ENCODE assay signal across 8 cellular contexts in genomic region chr11:134224710-134225662, GRCh38. TPM values are rescaled to one million over a fixed set of nuclear protein-coding genes. Genes with fewer than 3 reads are reported as not detected.
DNase-seq lines count a peak whose midpoint lies in the region; ATAC-seq and TF ChIP-seq lines count a peak whose summit lies in the region.

No MANE protein-coding gene starts in this region.

- ATAC-seq in HG02623 (IDR thresholded peaks at IDR 0.05; ENCODE audit: unreplicated experiment), result peak; percentile 17
- ATAC-seq in left lobe of liver, result peak; percentile 75

- TF ChIP-seq POLR2A in GM15510 (IDR thresholded peaks at IDR 0.05; ENCODE audit: borderline replicate concordance, extremely low read depth, insufficient read length), result peak; percentile 64

- DNase-seq in NCI-H146 (lab: John Stamatoyannopoulos, UW) (peak; percentile 85), cerebellum (ENCODE audit: low spot score) (peak; percentile 62), left lobe of liver (ENCODE audit: low spot score) (peak; percentile 92), GM19240 (ENCODE audit: insufficient read length, low spot score) (no peak)
- peak; percentile 62 for DNase-seq in activated CD4-positive, CD25-positive, alpha-beta regulatory T cell treated with anti-CD3 and anti-CD28 coated beads, Interleukin-2, amount 50 U/mL, for 72 hours
- DNase-seq in stimulated activated CD4-positive, alpha-beta T cell treated with anti-CD3 and anti-CD28 coated beads, Interleukin-2, amount 100 ng/mL, for 48 hours, result peak; percentile 56 to 58

RNA-seq across cellular contexts. Expression of gene VPS26B, which starts 0.5 kb away (rescaled TPM):
- total RNA-seq in cerebellum (66.1 TPM), left lobe of liver (36.4 TPM)

RNA-seq across cellular contexts. Expression of gene NCAPD3, which starts 1.2 kb away (rescaled TPM):
- 26.4 TPM for total RNA-seq in cerebellum
- total RNA-seq in left lobe of liver, result 21.7 TPM

RNA-seq across cellular contexts. Expression of gene THYN1, which starts 28.2 kb away (rescaled TPM):
- total RNA-seq in cerebellum, result 24.6 TPM
- total RNA-seq in left lobe of liver, result 21.1 TPM

RNA-seq across cellular contexts. Expression of gene ACAD8, which starts 28.4 kb away (rescaled TPM):
- 22.8 TPM for total RNA-seq in cerebellum
- 25.7 TPM for total RNA-seq in left lobe of liver

RNA-seq across cellular contexts. Expression of gene GLB1L3, which starts 51.2 kb away (rescaled TPM):
- total RNA-seq in cerebellum (0.45 TPM), left lobe of liver (0.10 TPM)
